In the genomic region with DNA sequence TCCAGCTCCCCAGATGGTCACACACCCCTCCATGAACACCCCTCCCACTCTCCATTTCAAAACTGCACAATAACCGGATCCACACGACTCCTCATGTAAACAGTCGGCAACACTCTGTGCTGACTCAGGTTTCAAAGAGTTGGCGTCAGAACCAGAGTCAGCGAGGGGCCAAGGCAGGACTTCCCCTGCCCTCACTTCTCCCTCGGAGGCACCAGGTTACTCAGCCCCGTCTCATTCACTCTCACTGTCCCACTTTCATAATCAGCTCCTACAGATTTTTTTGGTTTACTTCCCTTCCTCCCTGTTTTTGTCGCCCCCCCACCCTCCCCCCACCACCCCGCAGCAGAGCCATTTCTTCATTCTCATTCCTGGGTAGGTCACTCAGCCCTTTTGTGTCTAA, we compare ENCODE assay signal across 12 cellular contexts. TPM values are rescaled to one million over a fixed set of nuclear protein-coding genes. Genes with fewer than 3 reads are reported as not detected.
A peak's percentile ranks its signal among the peaks of the same experiment; 100 is the strongest.
DNase-seq lines count a peak whose midpoint lies in the region; ATAC-seq and TF ChIP-seq lines count a peak whose summit lies in the region.
"Had no signal": no experiment of that assay in that cellular context is flagged by ENCODE, and none has a peak within 500 bp of the region (broad histone marks: within the 10 kb centered on the region; RNA-seq: fewer than 3 reads in every experiment).

No MANE protein-coding gene starts in this region.

- H3K27me3 Mint-ChIP-seq in naive thymus-derived CD4-positive, alpha-beta T cell, result no peaks in the 10 kb centered on the region

- H3K79me2 ChIP-seq in OCI-LY7 (ENCODE audit: insufficient read depth, low read depth, low read length), result no peaks in the 10 kb centered on the region

- H3K36me3 ChIP-seq in adipocyte (ENCODE audit: control insufficient read depth, insufficient read depth, low read length, severe bottlenecking), result no peaks in the 10 kb centered on the region
- H3K36me3 ChIP-seq in naive thymus-derived CD4-positive, alpha-beta T cell (ENCODE audit: control insufficient read depth in 2 of 3, insufficient read depth in 3 of 3, low read length in 3 of 3), result no peaks in the 10 kb centered on the region
- H3K36me3 ChIP-seq in OCI-LY7 (ENCODE audit: insufficient read depth, low read length), result no peaks in the 10 kb centered on the region
- H3K36me3 ChIP-seq: sigmoid colon, thoracic aorta had no signal

- BruUV-seq in OCI-LY7 (replicated peaks; lab: Mats Ljungman, UMichigan), result no TSS peak

- peak; percentile 66 for ATAC-seq in naive thymus-derived CD4-positive, alpha-beta T cell

- CTCF ChIA-PET in naive thymus-derived CD4-positive, alpha-beta T cell (lab: Charles Lee), result no interaction called here
- CTCF ChIA-PET in OCI-LY7 (lab: Charles Lee; ENCODE audit: unreplicated experiment), result no interaction called here

- no peak overlapping the region for H3K4me2 ChIP-seq in OCI-LY7 (ENCODE audit: low read length)

- H3K36me3 Mint-ChIP-seq in naive thymus-derived CD4-positive, alpha-beta T cell, result peaks cover 0 to 10% (median 0%) of the 10 kb centered on the region in 5 donors

- H3K4me1 ChIP-seq in adipocyte (ENCODE audit: control insufficient read depth, insufficient read depth, low read length) (peaks cover 12% of the 10 kb centered on the region), OCI-LY7 (ENCODE audit: insufficient read depth, low read length, poor library complexity, severe bottlenecking) (no peaks in the 10 kb centered on the region)
- peaks cover 9 to 17% of the 10 kb centered on the region in 2 donors for H3K4me1 ChIP-seq in naive thymus-derived CD4-positive, alpha-beta T cell (ENCODE audit: control insufficient read depth in 2 of 2, insufficient read depth in 2 of 2, low read length in 2 of 2)

- peak overlapping the region in 2 of 9 donors; percentile 62 to 67 for H3K27ac Mint-ChIP-seq in naive thymus-derived CD4-positive, alpha-beta T cell
- H3K27ac Mint-ChIP-seq: endodermal cell had no signal

- H4K20me1 ChIP-seq in OCI-LY7 (ENCODE audit: insufficient read depth, low read length), result no peaks in the 10 kb centered on the region

- no peaks in the 10 kb centered on the region for H3K9me2 ChIP-seq in OCI-LY7 (ENCODE audit: insufficient read depth, low read length)

- no peak overlapping the region for H3K27ac ChIP-seq in naive thymus-derived CD4-positive, alpha-beta T cell (ENCODE audit: low read depth, low read length)
- H3K27ac ChIP-seq in OCI-LY7 (ENCODE audit: low read depth, low read length, poor library complexity, severe bottlenecking), result no peak overlapping the region
- H3K27ac ChIP-seq: 22Rv1, thoracic aorta had no signal

- peaks cover 0 to 4% (median 0%) of the 10 kb centered on the region in 11 donors for H3K9me3 Mint-ChIP-seq in naive thymus-derived CD4-positive, alpha-beta T cell

- DNase-seq in NOMO-1 treated with DMSO at 0.1 percent for 48 hours (lab: John Stamatoyannopoulos, UW; ENCODE audit: unreplicated experiment) (peak; percentile 20), NOMO-1 treated with dmso at 0.1 percent for 144 hours (lab: John Stamatoyannopoulos, UW; ENCODE audit: unreplicated experiment) (no peak), HT1080 (ENCODE audit: low read depth) (peak; percentile 59), adipocyte (ENCODE audit: low read depth) (peak; percentile 47), medulla oblongata (ENCODE audit: extremely low spot score) (no peak), OCI-LY7 (ENCODE audit: low spot score) (no peak), A172 (ENCODE audit: low spot score) (no peak)
- DNase-seq in naive thymus-derived CD4-positive, alpha-beta T cell, result peak in 1 of 9 donors; percentile 38
- DNase-seq: endodermal cell, sigmoid colon had no signal

- no peak overlapping the region for H3K9ac ChIP-seq in adipocyte (ENCODE audit: low read length)

- no peaks in the 10 kb centered on the region for H3K27me3 ChIP-seq in adipocyte (replicated peaks; ENCODE audit: control insufficient read depth, insufficient read depth, low read length)
- H3K27me3 ChIP-seq in naive thymus-derived CD4-positive, alpha-beta T cell (ENCODE audit: control insufficient read depth in 2 of 2, insufficient read depth in 2 of 2, low read length in 2 of 2), result no peaks in the 10 kb centered on the region
- H3K27me3 ChIP-seq: sigmoid colon had no signal

- TF ChIP-seq CTCF in OCI-LY7 (conservative IDR thresholded peaks at IDR 0.05; ENCODE audit: low read length), result no peak

- H2AFZ ChIP-seq in OCI-LY7 (ENCODE audit: low read length), result no peak overlapping the region

- H3K9me3 ChIP-seq in adipocyte (ENCODE audit: control insufficient read depth, low read length), result peaks cover 3% of the 10 kb centered on the region
- H3K9me3 ChIP-seq in naive thymus-derived CD4-positive, alpha-beta T cell (ENCODE audit: control insufficient read depth in 2 of 3, low read length in 3 of 3), result no peaks in the 10 kb centered on the region
- no peaks in the 10 kb centered on the region for H3K9me3 ChIP-seq in OCI-LY7 (ENCODE audit: low read length)
- H3K9me3 ChIP-seq: sigmoid colon, thoracic aorta had no signal

- peak overlapping the region in 1 of 10 donors; percentile 43 for H3K4me3 Mint-ChIP-seq in naive thymus-derived CD4-positive, alpha-beta T cell
- H3K4me3 Mint-ChIP-seq: endodermal cell had no signal

- POLR2A ChIA-PET in naive thymus-derived CD4-positive, alpha-beta T cell (lab: Charles Lee), result no interaction called here
- POLR2A ChIA-PET in OCI-LY7 (lab: Charles Lee), result interaction anchor here (0.7 kb wide), 2 partner anchors 8 to 10 kb away, joined by 3 read pairs; no protein-coding TSS in a partner anchor

- peaks cover 15 to 35% (median 23%) of the 10 kb centered on the region in 7 donors for H3K4me1 Mint-ChIP-seq in naive thymus-derived CD4-positive, alpha-beta T cell

- intact Hi-C loops in naive thymus-derived CD4-positive, alpha-beta T cell (cut with micrococcal nuclease), result no loop called here
- intact Hi-C loops in OCI-LY7 (cut with micrococcal nuclease; ENCODE audit: unreplicated experiment), result no loop called here

- H3K4me3 ChIP-seq in adipocyte (ENCODE audit: low read length) (no peak overlapping the region), OCI-LY7 (ENCODE audit: low read depth, low read length, poor library complexity, severe bottlenecking) (no peak overlapping the region)
- H3K4me3 ChIP-seq in naive thymus-derived CD4-positive, alpha-beta T cell (ENCODE audit: low read length), result no peak overlapping the region
- H3K4me3 ChIP-seq: sigmoid colon, thoracic aorta had no signal

RNA-seq across cellular contexts. Expression of a gene that starts 2.7 kb away (rescaled TPM):
- total RNA-seq in HT1080 (2014; rRNA removed; shearing (Covaris generic)), result 141 and 185 TPM in 2 replicates
- polyA plus RNA-seq in HT1080 (2015; cell fraction: cytosol; rRNA removed), result 134 and 158 TPM in 2 replicates
- 124 TPM in 2 replicates for polyA plus RNA-seq in HT1080 (2015; cell fraction: nucleus; rRNA removed)
- 100 to 1,000 TPM in 2 of 5 experiments, 10 to 100 TPM in 3; 47.0 to 117 (median 85.2) TPM for total RNA-seq in naive thymus-derived CD4-positive, alpha-beta T cell
- polyA plus RNA-seq in naive thymus-derived CD4-positive, alpha-beta T cell, result 10 to 100 TPM; 70.5 to 99.1 TPM
- total RNA-seq in OCI-LY7 (2014; rRNA removed; shearing (Covaris generic)), result not detected in 2 replicates
- 0.83 TPM in 1 of 2 replicates, not detected in the other for total RNA-seq in OCI-LY7 (2022)
- 84.0 and 89.0 TPM in 2 replicates for total RNA-seq in A172 (2014; rRNA removed; shearing (Covaris generic))

RNA-seq across cellular contexts. Expression of a gene that starts 18.5 kb away (rescaled TPM):
- 25.0 and 32.4 TPM in 2 replicates for total RNA-seq in HT1080 (2014; rRNA removed; shearing (Covaris generic))
- 43.2 and 48.4 TPM in 2 replicates for polyA plus RNA-seq in HT1080 (2015; cell fraction: cytosol; rRNA removed)
- polyA plus RNA-seq in HT1080 (2015; cell fraction: nucleus; rRNA removed), result 43.6 and 55.9 TPM in 2 replicates
- total RNA-seq in naive thymus-derived CD4-positive, alpha-beta T cell, result 100 to 1,000 TPM in 4 of 5 experiments, 10 to 100 TPM in 1; 87.3 to 130 (median 118) TPM
- 100 to 1,000 TPM in 1 of 2 donors, 10 to 100 TPM in 1; 74.7 to 102 TPM for polyA plus RNA-seq in naive thymus-derived CD4-positive, alpha-beta T cell
- 13.2 and 28.9 TPM in 2 replicates for total RNA-seq in OCI-LY7 (2014; rRNA removed; shearing (Covaris generic))
- total RNA-seq in OCI-LY7 (2022), result 52.4 and 58.2 TPM in 2 replicates
- total RNA-seq in A172 (2014; rRNA removed; shearing (Covaris generic)), result 27.8 and 34.0 TPM in 2 replicates

RNA-seq across cellular contexts. Expression of a gene that starts 40.1 kb away (rescaled TPM):
- not detected in 2 replicates for total RNA-seq in HT1080 (2014; rRNA removed; shearing (Covaris generic))
- polyA plus RNA-seq in HT1080 (2015; cell fraction: cytosol; rRNA removed), result 0.06 TPM in 1 of 2 replicates, not detected in the other
- 0.23 TPM in 1 of 2 replicates, not detected in the other for polyA plus RNA-seq in HT1080 (2015; cell fraction: nucleus; rRNA removed)
- 1 to 10 TPM in 2 of 5 experiments, under 1 TPM in 3; 0.24 to 1.5 (median 0.97) TPM for total RNA-seq in naive thymus-derived CD4-positive, alpha-beta T cell
- polyA plus RNA-seq in naive thymus-derived CD4-positive, alpha-beta T cell, result under 1 TPM; 0.58 to 0.74 TPM
- not detected in 2 replicates for total RNA-seq in OCI-LY7 (2014; rRNA removed; shearing (Covaris generic))
- not detected in 2 replicates for total RNA-seq in OCI-LY7 (2022)
- 0.38 TPM in 1 of 2 replicates, not detected in the other for total RNA-seq in A172 (2014; rRNA removed; shearing (Covaris generic))

RNA-seq across cellular contexts. Expression of a gene that starts 50.2 kb away (rescaled TPM):
- 0.24 and 0.67 TPM in 2 replicates for total RNA-seq in HT1080 (2014; rRNA removed; shearing (Covaris generic))
- polyA plus RNA-seq in HT1080 (2015; cell fraction: cytosol; rRNA removed), result 0.06 and 0.10 TPM in 2 replicates
- 0.22 and 0.46 TPM in 2 replicates for polyA plus RNA-seq in HT1080 (2015; cell fraction: nucleus; rRNA removed)
- total RNA-seq in naive thymus-derived CD4-positive, alpha-beta T cell, result 100 to 1,000 TPM in 1 of 5 experiments, 10 to 100 TPM in 4; 32.8 to 164 (median 43.9) TPM
- polyA plus RNA-seq in naive thymus-derived CD4-positive, alpha-beta T cell, result 10 to 100 TPM; 19.4 to 20.1 TPM
- 2.0 and 4.7 TPM in 2 replicates for total RNA-seq in OCI-LY7 (2014; rRNA removed; shearing (Covaris generic))
- total RNA-seq in OCI-LY7 (2022), result 4.1 and 4.2 TPM in 2 replicates
- 0.05 and 0.43 TPM in 2 replicates for total RNA-seq in A172 (2014; rRNA removed; shearing (Covaris generic))

Comparison
In these comparisons a context has a peak if more than half of its experiments do, and no peak if none do; other contexts are left out.
1. DNase-seq: peak in NOMO-1 treated with DMSO at 0.1 percent for 48 hours (single experiment), HT1080 (single experiment) and adipocyte (single experiment); none in NOMO-1 treated with dmso at 0.1 percent for 144 hours (single experiment), medulla oblongata (single experiment), OCI-LY7 (single experiment) and A172 (single experiment).
2. RNA of a gene that starts 2.7 kb away (total RNA-seq): 141 to 185 TPM in HT1080, 84.0 to 89.0 TPM in A172 and 47.0 to 117 TPM in naive thymus-derived CD4-positive, alpha-beta T cell; 0.83 TPM in OCI-LY7; every median in the first group is over 10 times any median in the second.